ENCODE assay signal across 16 cellular contexts in genomic region chr3:16359331-16359730, GRCh38.
DNase-seq lines count a peak whose midpoint lies in the region; ATAC-seq and TF ChIP-seq lines count a peak whose summit lies in the region.
"Had no signal": no experiment of that assay in that cellular context is flagged by ENCODE, and none has a peak within 500 bp of the region (broad histone marks: within the 10 kb centered on the region; RNA-seq: fewer than 3 reads in every experiment).

No MANE protein-coding gene starts in this region.

- H3K27ac ChIP-seq in Karpas-422 (ENCODE audit: low read length) = peak overlapping the region; percentile 98
- H3K27ac ChIP-seq: pancreas, transverse colon had no signal

- peaks cover 90% of the 10 kb centered on the region for H3K79me2 ChIP-seq in Karpas-422 (ENCODE audit: low read length)

- POLR2A ChIA-PET in activated CD4-positive, alpha-beta T cell treated with anti-CD3 and anti-CD28 coated beads for 36 hours (lab: Charles Lee) = interaction anchor here (0.6 kb wide), 1 partner anchor 26 kb away, joined by 10 read pairs; no protein-coding TSS in a partner anchor
- POLR2A ChIA-PET in activated CD4-positive, alpha-beta T cell treated with anti-CD3 and anti-CD28 coated beads, Interleukin-2, amount 10 ng/mL, durations not matched to agents 7 days and 5 days (lab: Charles Lee) = interaction anchor here (0.6 kb wide), 1 partner anchor 463 kb away, joined by 7 read pairs; no protein-coding TSS in a partner anchor

- no peaks in the 10 kb centered on the region for H3K9me3 ChIP-seq in Karpas-422 (ENCODE audit: low read length)
- H3K9me3 ChIP-seq: pancreas, transverse colon had no signal

- TF ChIP-seq CTCF in nephron progenitor cell (IDR thresholded peaks at IDR 0.05) = no peak

- no peaks in the 10 kb centered on the region for H3K27me3 ChIP-seq in Karpas-422 (ENCODE audit: low read length)
- H3K27me3 ChIP-seq: pancreas, transverse colon had no signal

- no peak overlapping the region for H2AFZ ChIP-seq in Karpas-422 (ENCODE audit: low read length)

- H3K4me1 Mint-ChIP-seq in activated CD4-positive, alpha-beta T cell treated with anti-CD3 and anti-CD28 coated beads for 36 hours = peaks cover 25% of the 10 kb centered on the region
- H3K4me1 Mint-ChIP-seq in activated CD4-positive, alpha-beta T cell treated with anti-CD3 and anti-CD28 coated beads, Interleukin-2, amount 10 ng/mL, durations not matched to agents 7 days and 5 days = peaks cover 15% of the 10 kb centered on the region
- peaks cover 22% of the 10 kb centered on the region for H3K4me1 Mint-ChIP-seq in activated naive CD8-positive, alpha-beta T cell treated with anti-CD3 and anti-CD28 coated beads for 36 hours
- H3K4me1 Mint-ChIP-seq in nephron progenitor cell = peaks cover 10% of the 10 kb centered on the region

- CTCF ChIA-PET in activated CD4-positive, alpha-beta T cell treated with anti-CD3 and anti-CD28 coated beads for 36 hours (lab: Charles Lee) = interaction anchor here (1.6 kb wide), 1 partner anchor 10 kb away, joined by 5 read pairs; no protein-coding TSS in a partner anchor
- CTCF ChIA-PET in activated CD4-positive, alpha-beta T cell treated with anti-CD3 and anti-CD28 coated beads, Interleukin-2, amount 10 ng/mL, durations not matched to agents 7 days and 5 days (lab: Charles Lee) = interaction anchor here (0.6 to 0.9 kb wide), 3 partner anchors 14 to 109 kb away, joined by 3 to 4 read pairs (median 4); no protein-coding TSS in a partner anchor

- no peaks in the 10 kb centered on the region for H3K9me3 Mint-ChIP-seq in activated CD4-positive, alpha-beta T cell treated with anti-CD3 and anti-CD28 coated beads for 36 hours (ENCODE audit: low read depth)
- no peaks in the 10 kb centered on the region for H3K9me3 Mint-ChIP-seq in activated CD4-positive, alpha-beta T cell treated with anti-CD3 and anti-CD28 coated beads, Interleukin-2, amount 10 ng/mL, durations not matched to agents 7 days and 5 days
- no peaks in the 10 kb centered on the region for H3K9me3 Mint-ChIP-seq in activated naive CD8-positive, alpha-beta T cell treated with anti-CD3 and anti-CD28 coated beads for 36 hours
- H3K9me3 Mint-ChIP-seq in nephron progenitor cell = no peaks in the 10 kb centered on the region

- peaks cover 46% of the 10 kb centered on the region for H3K36me3 Mint-ChIP-seq in activated CD4-positive, alpha-beta T cell treated with anti-CD3 and anti-CD28 coated beads for 36 hours (ENCODE audit: low read depth)
- H3K36me3 Mint-ChIP-seq in activated CD4-positive, alpha-beta T cell treated with anti-CD3 and anti-CD28 coated beads, Interleukin-2, amount 10 ng/mL, durations not matched to agents 7 days and 5 days (ENCODE audit: low read depth) = peaks cover 75% of the 10 kb centered on the region
- H3K36me3 Mint-ChIP-seq in activated naive CD8-positive, alpha-beta T cell treated with anti-CD3 and anti-CD28 coated beads for 36 hours = peaks cover 57% of the 10 kb centered on the region
- H3K36me3 Mint-ChIP-seq in nephron progenitor cell (ENCODE audit: low read depth) = peaks cover 37% of the 10 kb centered on the region

- no peaks in the 10 kb centered on the region for H3K27me3 Mint-ChIP-seq in activated CD4-positive, alpha-beta T cell treated with anti-CD3 and anti-CD28 coated beads for 36 hours
- H3K27me3 Mint-ChIP-seq in activated CD4-positive, alpha-beta T cell treated with anti-CD3 and anti-CD28 coated beads, Interleukin-2, amount 10 ng/mL, durations not matched to agents 7 days and 5 days = no peaks in the 10 kb centered on the region
- no peaks in the 10 kb centered on the region for H3K27me3 Mint-ChIP-seq in activated naive CD8-positive, alpha-beta T cell treated with anti-CD3 and anti-CD28 coated beads for 36 hours
- peaks cover 4% of the 10 kb centered on the region for H3K27me3 Mint-ChIP-seq in nephron progenitor cell (ENCODE audit: low read depth, poor library complexity)

- H3K4me1 ChIP-seq in Karpas-422 (ENCODE audit: low read length) = peaks cover 81% of the 10 kb centered on the region
- H3K4me1 ChIP-seq: pancreas, transverse colon had no signal

- H3K4me3 ChIP-seq in Karpas-422 (ENCODE audit: low read length) = no peak overlapping the region
- H3K4me3 ChIP-seq: pancreas, transverse colon had no signal

- H3K9ac ChIP-seq in Karpas-422 (ENCODE audit: low read length) = no peak overlapping the region

- H4K20me1 ChIP-seq in Karpas-422 (ENCODE audit: insufficient read depth, low read depth, low read length) = no peaks in the 10 kb centered on the region

- H3K9me2 ChIP-seq in Karpas-422 (replicated peaks; ENCODE audit: insufficient read depth, low read length) = no peaks in the 10 kb centered on the region

- intact Hi-C loops in activated CD4-positive, alpha-beta T cell treated with anti-CD3 and anti-CD28 coated beads for 36 hours (cut with DNase I, micrococcal nuclease) = no loop called here

- H3K4me2 ChIP-seq in Karpas-422 (ENCODE audit: low read depth, low read length, poor library complexity, severe bottlenecking) = no peak overlapping the region

- no peak for ATAC-seq in activated CD4-positive, alpha-beta T cell treated with anti-CD3 and anti-CD28 coated beads for 36 hours
- ATAC-seq in HG02870 (IDR thresholded peaks at IDR 0.05; ENCODE audit: unreplicated experiment) = no peak
- ATAC-seq: Panc1, pancreas had no signal

- no peak overlapping the region for H3K4me3 Mint-ChIP-seq in activated CD4-positive, alpha-beta T cell treated with anti-CD3 and anti-CD28 coated beads for 36 hours
- no peak overlapping the region for H3K4me3 Mint-ChIP-seq in activated CD4-positive, alpha-beta T cell treated with anti-CD3 and anti-CD28 coated beads, Interleukin-2, amount 10 ng/mL, durations not matched to agents 7 days and 5 days
- H3K4me3 Mint-ChIP-seq in activated naive CD8-positive, alpha-beta T cell treated with anti-CD3 and anti-CD28 coated beads for 36 hours = no peak overlapping the region
- H3K4me3 Mint-ChIP-seq in nephron progenitor cell = no peak overlapping the region

- no peak for DNase-seq in activated CD4-positive, alpha-beta T cell treated with anti-CD3 and anti-CD28 coated beads for 36 hours
- no peak for DNase-seq in activated CD4-positive, alpha-beta T cell treated with anti-CD3 and anti-CD28 coated beads, Interleukin-2, amount 10 ng/mL, durations not matched to agents 7 days and 5 days
- no peak for DNase-seq in Karpas-422
- DNase-seq in activated naive CD8-positive, alpha-beta T cell treated with anti-CD3 and anti-CD28 coated beads for 36 hours = no peak
- DNase-seq in nephron progenitor cell = no peak
- DNase-seq in NCI-H774 (lab: John Stamatoyannopoulos, UW) = no peak
- DNase-seq in DMS153 (lab: John Stamatoyannopoulos, UW) = no peak
- DNase-seq: amniotic stem cell, cortex of kidney, mesenchymal stem cell, NCI-H1105, NCI-H446, pancreas, transverse colon had no signal

- peaks cover 85% of the 10 kb centered on the region for H3K36me3 ChIP-seq in Karpas-422 (ENCODE audit: insufficient read depth, low read length)
- H3K36me3 ChIP-seq: pancreas, transverse colon had no signal

- peak overlapping the region; percentile 44 for H3K27ac Mint-ChIP-seq in activated CD4-positive, alpha-beta T cell treated with anti-CD3 and anti-CD28 coated beads for 36 hours
- no peak overlapping the region for H3K27ac Mint-ChIP-seq in activated CD4-positive, alpha-beta T cell treated with anti-CD3 and anti-CD28 coated beads, Interleukin-2, amount 10 ng/mL, durations not matched to agents 7 days and 5 days
- H3K27ac Mint-ChIP-seq in activated naive CD8-positive, alpha-beta T cell treated with anti-CD3 and anti-CD28 coated beads for 36 hours = peak overlapping the region; percentile 51
- H3K27ac Mint-ChIP-seq in nephron progenitor cell = peak overlapping the region; percentile 16
